ENCODE assay signal across 10 cellular contexts in the genomic region with DNA sequence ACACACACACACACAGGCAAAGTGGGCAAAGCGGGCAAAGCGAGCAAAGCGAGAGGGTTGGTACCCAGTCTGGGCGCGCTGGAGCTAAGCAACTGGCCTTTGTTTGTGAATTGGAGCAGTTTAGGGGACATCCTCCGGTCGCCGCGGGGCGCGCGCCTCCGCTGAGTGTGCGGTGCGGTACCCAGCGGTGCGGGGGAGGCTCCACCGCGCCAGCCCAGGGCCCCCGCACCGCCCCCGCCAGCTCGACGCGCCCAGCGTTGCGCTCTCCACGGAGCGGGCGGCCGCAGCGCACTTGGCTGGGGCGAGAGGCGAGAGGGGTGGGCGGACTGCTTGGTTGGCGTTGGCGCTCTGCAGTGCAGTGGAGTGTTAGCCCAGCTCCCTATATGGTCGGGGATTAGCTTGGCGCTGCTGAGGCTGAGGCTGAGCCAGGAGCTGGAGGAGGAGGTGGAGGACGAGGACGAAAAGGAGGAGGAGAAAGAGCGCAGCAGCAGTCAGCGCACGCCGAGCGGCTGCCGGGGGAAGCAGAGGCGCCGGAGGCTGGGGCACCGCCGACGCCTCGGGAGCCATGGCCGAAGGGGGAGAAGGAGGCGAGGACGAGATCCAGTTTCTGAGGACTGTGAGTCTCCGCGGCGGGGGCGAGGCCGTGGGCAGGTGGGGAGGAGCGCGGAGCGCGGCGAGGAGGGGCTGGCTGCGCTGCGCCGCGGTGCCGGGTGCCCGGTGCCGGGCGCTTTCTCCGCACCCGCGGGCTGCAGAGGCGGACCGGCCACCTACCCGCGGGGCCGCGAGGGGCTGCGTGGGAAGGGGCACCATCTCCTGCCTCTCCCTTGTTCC. TPM values are rescaled to one million over a fixed set of nuclear protein-coding genes. Genes with fewer than 3 reads are reported as not detected.
DNase-seq lines count a peak whose midpoint lies in the region; ATAC-seq and TF ChIP-seq lines count a peak whose summit lies in the region.
"Had no signal": no experiment of that assay in that cellular context is flagged by ENCODE, and none has a peak within 500 bp of the region (broad histone marks: within the 10 kb centered on the region; RNA-seq: fewer than 3 reads in every experiment).

Gene RYR3 (plus strand): TSS at position 487 of the 831 bp plus-strand sequence. CDS start 79 bp downstream, at position 566.

- H3K9me3 Mint-ChIP-seq in activated naive CD8-positive, alpha-beta T cell treated with anti-CD3 and anti-CD28 coated beads, Interleukin-2, amount 50 U/mL, for 24 hours = no peaks in the 10 kb centered on the region
- H3K9me3 Mint-ChIP-seq in activated naive CD8-positive, alpha-beta T cell treated with anti-CD3 and anti-CD28 coated beads for 36 hours = no peaks in the 10 kb centered on the region
- no peaks in the 10 kb centered on the region for H3K9me3 Mint-ChIP-seq in activated T-helper 2 cell treated with anti-CD3 and anti-CD28 coated beads, Interferon-gamma antibody, Interleukin-2, Interleukin-4, amounts not matched to agents 10 μg/mL and 5 μg/mL and 100 μg/mL, durations not matched to agents 14 hours and 24 hours and 36 hours
- H3K9me3 Mint-ChIP-seq: stimulated activated naive B cell treated with anti-CD40 and anti-IgM and Interleukin-4, amounts not matched to agents 10 μg/mL and 1 μg/mL and 100 μg/mL, for 72 hours had no signal

- H3K4me1 Mint-ChIP-seq in activated naive CD8-positive, alpha-beta T cell treated with anti-CD3 and anti-CD28 coated beads, Interleukin-2, amount 50 U/mL, for 24 hours = peaks cover 5% of the 10 kb centered on the region
- H3K4me1 Mint-ChIP-seq in activated naive CD8-positive, alpha-beta T cell treated with anti-CD3 and anti-CD28 coated beads for 36 hours = no peaks in the 10 kb centered on the region
- no peaks in the 10 kb centered on the region for H3K4me1 Mint-ChIP-seq in activated T-helper 2 cell treated with anti-CD3 and anti-CD28 coated beads, Interferon-gamma antibody, Interleukin-2, Interleukin-4, amounts not matched to agents 10 μg/mL and 5 μg/mL and 100 μg/mL, durations not matched to agents 14 hours and 24 hours and 36 hours (ENCODE audit: low read depth)

- no peaks in the 10 kb centered on the region for H3K4me1 ChIP-seq in uterus

- peak in 1 of 2 donors; percentile 6 for TF ChIP-seq POLR2A in uterus (IDR thresholded peaks at IDR 0.05)

- no peak within 1 kb of the TSS for H3K27ac Mint-ChIP-seq in activated naive CD8-positive, alpha-beta T cell treated with anti-CD3 and anti-CD28 coated beads, Interleukin-2, amount 50 U/mL, for 24 hours
- no peak within 1 kb of the TSS for H3K27ac Mint-ChIP-seq in activated naive CD8-positive, alpha-beta T cell treated with anti-CD3 and anti-CD28 coated beads for 36 hours
- H3K27ac Mint-ChIP-seq in activated T-helper 2 cell treated with anti-CD3 and anti-CD28 coated beads, Interferon-gamma antibody, Interleukin-2, Interleukin-4, amounts not matched to agents 10 μg/mL and 5 μg/mL and 100 μg/mL, durations not matched to agents 14 hours and 24 hours and 36 hours = no peak within 1 kb of the TSS
- H3K27ac Mint-ChIP-seq: stimulated activated naive B cell treated with anti-CD40 and anti-IgM and Interleukin-4, amounts not matched to agents 10 μg/mL and 1 μg/mL and 100 μg/mL, for 72 hours had no signal

- no peaks in the 10 kb centered on the region for H3K36me3 Mint-ChIP-seq in activated naive CD8-positive, alpha-beta T cell treated with anti-CD3 and anti-CD28 coated beads, Interleukin-2, amount 50 U/mL, for 24 hours (ENCODE audit: low read depth)
- H3K36me3 Mint-ChIP-seq in activated naive CD8-positive, alpha-beta T cell treated with anti-CD3 and anti-CD28 coated beads for 36 hours = no peaks in the 10 kb centered on the region
- H3K36me3 Mint-ChIP-seq in activated T-helper 2 cell treated with anti-CD3 and anti-CD28 coated beads, Interferon-gamma antibody, Interleukin-2, Interleukin-4, amounts not matched to agents 10 μg/mL and 5 μg/mL and 100 μg/mL, durations not matched to agents 14 hours and 24 hours and 36 hours (ENCODE audit: low read depth) = no peaks in the 10 kb centered on the region
- H3K36me3 Mint-ChIP-seq: stimulated activated naive B cell treated with anti-CD40 and anti-IgM and Interleukin-4, amounts not matched to agents 10 μg/mL and 1 μg/mL and 100 μg/mL, for 72 hours had no signal

- peak within 1 kb of the TSS; percentile 19 for H3K4me3 Mint-ChIP-seq in activated naive CD8-positive, alpha-beta T cell treated with anti-CD3 and anti-CD28 coated beads, Interleukin-2, amount 50 U/mL, for 24 hours
- H3K4me3 Mint-ChIP-seq in activated naive CD8-positive, alpha-beta T cell treated with anti-CD3 and anti-CD28 coated beads for 36 hours = no peak within 1 kb of the TSS
- H3K4me3 Mint-ChIP-seq in activated T-helper 2 cell treated with anti-CD3 and anti-CD28 coated beads, Interferon-gamma antibody, Interleukin-2, Interleukin-4, amounts not matched to agents 10 μg/mL and 5 μg/mL and 100 μg/mL, durations not matched to agents 14 hours and 24 hours and 36 hours (ENCODE audit: low read depth) = no peak within 1 kb of the TSS
- H3K4me3 Mint-ChIP-seq: stimulated activated naive B cell treated with anti-CD40 and anti-IgM and Interleukin-4, amounts not matched to agents 10 μg/mL and 1 μg/mL and 100 μg/mL, for 72 hours had no signal

- H3K27ac ChIP-seq in uterus = peak within 1 kb of the TSS; percentile 77 to 85

- peak within 1 kb of the TSS; percentile 45 to 72 for H3K4me3 ChIP-seq in uterus

- H3K36me3 ChIP-seq in uterus = no peaks in the 10 kb centered on the region

- H3K27me3 Mint-ChIP-seq in activated naive CD8-positive, alpha-beta T cell treated with anti-CD3 and anti-CD28 coated beads, Interleukin-2, amount 50 U/mL, for 24 hours = peaks cover 36% of the 10 kb centered on the region
- H3K27me3 Mint-ChIP-seq in activated naive CD8-positive, alpha-beta T cell treated with anti-CD3 and anti-CD28 coated beads for 36 hours = peaks cover 55% of the 10 kb centered on the region
- H3K27me3 Mint-ChIP-seq in activated T-helper 2 cell treated with anti-CD3 and anti-CD28 coated beads, Interferon-gamma antibody, Interleukin-2, Interleukin-4, amounts not matched to agents 10 μg/mL and 5 μg/mL and 100 μg/mL, durations not matched to agents 14 hours and 24 hours and 36 hours (ENCODE audit: low read depth) = peaks cover 41% of the 10 kb centered on the region

- H3K9me3 ChIP-seq in uterus = no peaks in the 10 kb centered on the region

- ATAC-seq in activated naive CD8-positive, alpha-beta T cell treated with anti-CD3 and anti-CD28 coated beads, Interleukin-2, amount 50 U/mL, for 24 hours = peak; percentile 24
- ATAC-seq in HG02973 (IDR thresholded peaks at IDR 0.05; ENCODE audit: unreplicated experiment) = no peak

- intact Hi-C loops in uterus (cut with DNase I; ENCODE audit: low total_unique reads) = loop anchor here (10.0 kb wide), 1 partner anchor 394 kb away; no protein-coding TSS in a partner anchor
- intact Hi-C loops in activated T-helper 2 cell treated with anti-CD3 and anti-CD28 coated beads, Interferon-gamma antibody, Interleukin-2, Interleukin-4, amounts not matched to agents 10 μg/mL and 5 μg/mL and 100 μg/mL, durations not matched to agents 14 hours and 24 hours and 36 hours (cut with micrococcal nuclease) = no loop called here

- H3K27me3 ChIP-seq in uterus = no peaks in the 10 kb centered on the region

- no peak for DNase-seq in activated naive CD8-positive, alpha-beta T cell treated with anti-CD3 and anti-CD28 coated beads, Interleukin-2, amount 50 U/mL, for 24 hours
- no peak for DNase-seq in activated naive CD8-positive, alpha-beta T cell treated with anti-CD3 and anti-CD28 coated beads for 36 hours
- DNase-seq in ecto neural progenitor cell (ENCODE audit: low spot score) (peak; percentile 83), myocyte (ENCODE audit: low read depth) (peak; percentile 13), uterus (peak; percentile 51 to 57)
- no peak for DNase-seq in activated T-helper 2 cell treated with anti-CD3 and anti-CD28 coated beads, Interferon-gamma antibody, Interleukin-2, Interleukin-4, amounts not matched to agents 10 μg/mL and 5 μg/mL and 100 μg/mL, durations not matched to agents 14 hours and 24 hours and 36 hours (ENCODE audit: low spot score)
- DNase-seq in stimulated activated naive CD4-positive, alpha-beta T cell (lab: John Stamatoyannopoulos, UW) = no peak
- DNase-seq: DND-41; stimulated activated naive B cell treated with anti-CD40 and anti-IgM and Interleukin-4, amounts not matched to agents 10 μg/mL and 1 μg/mL and 100 μg/mL, for 72 hours had no signal

- TF ChIP-seq CTCF in uterus (IDR thresholded peaks at IDR 0.05) = no peak

RNA-seq across cellular contexts. Expression of gene RYR3, which starts in this region (rescaled TPM):
- total RNA-seq in activated naive CD8-positive, alpha-beta T cell treated with anti-CD3 and anti-CD28 coated beads for 36 hours = not detected
- 0.05 and 0.11 TPM in 2 replicates for total RNA-seq in myocyte
- 0.66 TPM for polyA plus RNA-seq in myocyte (2012)
- 10 to 100 TPM in 3 of 4 donors, 1 to 10 TPM in 1; 9.1 to 64.0 (median 30.4) TPM for total RNA-seq in uterus
- 0.05 TPM in 1 of 2 replicates, not detected in the other for total RNA-seq in activated T-helper 2 cell treated with anti-CD3 and anti-CD28 coated beads, Interferon-gamma antibody, Interleukin-2, Interleukin-4, amounts not matched to agents 10 μg/mL and 5 μg/mL and 100 μg/mL, durations not matched to agents 14 hours and 24 hours and 36 hours

Comparison
In these comparisons a context has a peak if more than half of its experiments do, and no peak if none do; other contexts are left out.
1. Peak in DNase-seq in myocyte; RNA of the gene not detected or under 1 TPM.
2. DNase-seq: peak in ecto neural progenitor cell (single experiment) and uterus (2 of 2); none in activated naive CD8-positive, alpha-beta T cell treated with anti-CD3 and anti-CD28 coated beads, Interleukin-2, amount 50 U/mL, for 24 hours (single experiment), activated naive CD8-positive, alpha-beta T cell treated with anti-CD3 and anti-CD28 coated beads for 36 hours (single experiment), activated T-helper 2 cell treated with anti-CD3 and anti-CD28 coated beads, Interferon-gamma antibody, Interleukin-2, Interleukin-4, amounts not matched to agents 10 μg/mL and 5 μg/mL and 100 μg/mL, durations not matched to agents 14 hours and 24 hours and 36 hours (single experiment) and stimulated activated naive CD4-positive, alpha-beta T cell (0 of 6).